ENCODE assay signal across 8 cellular contexts in genomic region chr10:101301111-101301731, GRCh38. TPM values are rescaled to one million over a fixed set of nuclear protein-coding genes. Genes with fewer than 3 reads are reported as not detected.
DNase-seq lines count a peak whose midpoint lies in the region; ATAC-seq and TF ChIP-seq lines count a peak whose summit lies in the region.

No MANE protein-coding gene starts in this region.

- no peaks in the 10 kb centered on the region for H3K9me3 Mint-ChIP-seq in activated CD8-positive, alpha-beta T cell treated with anti-CD3 and anti-CD28 coated beads, Interleukin-2, amount 10 ng/mL, durations not matched to agents 7 days and 5 days (ENCODE audit: insufficient read depth)

- peak; percentile 54 for ATAC-seq in activated CD8-positive, alpha-beta T cell treated with anti-CD3 and anti-CD28 coated beads, Interleukin-2, amount 10 ng/mL, durations not matched to agents 7 days and 5 days
- ATAC-seq in heart left ventricle = peak; percentile 79 to 86 (median 85)
- ATAC-seq in GM21786 (IDR thresholded peaks at IDR 0.05; ENCODE audit: unreplicated experiment) = no peak
- no peak for ATAC-seq in GM19351 (IDR thresholded peaks at IDR 0.05; ENCODE audit: unreplicated experiment)

- H3K27me3 ChIP-seq in heart left ventricle = peaks cover 0 to 24% (median 3%) of the 10 kb centered on the region in 9 donors

- H3K27ac ChIP-seq in 22Rv1 (no peak overlapping the region), heart left ventricle (no peak overlapping the region)

- no peak for TF ChIP-seq POLR2A in heart left ventricle (IDR thresholded peaks at IDR 0.05)

- no peak overlapping the region for H3K27ac Mint-ChIP-seq in activated CD8-positive, alpha-beta T cell treated with anti-CD3 and anti-CD28 coated beads, Interleukin-2, amount 10 ng/mL, durations not matched to agents 7 days and 5 days

- peak; percentile 75 for TF ChIP-seq CTCF in 22Rv1 (IDR thresholded peaks at IDR 0.05)
- peak; percentile 48 for TF ChIP-seq CTCF in GM10248 (IDR thresholded peaks at IDR 0.05; ENCODE audit: control extremely low read depth, extremely low read depth, low read depth, missing control alignments)
- TF ChIP-seq CTCF in heart left ventricle (IDR thresholded peaks at IDR 0.05) = peak; percentile 29 to 59 (median 48)

- H3K36me3 ChIP-seq in heart left ventricle = no peaks in the 10 kb centered on the region

- H3K4me3 ChIP-seq in heart left ventricle = no peak overlapping the region

- H3K27me3 Mint-ChIP-seq in activated CD8-positive, alpha-beta T cell treated with anti-CD3 and anti-CD28 coated beads, Interleukin-2, amount 10 ng/mL, durations not matched to agents 7 days and 5 days (ENCODE audit: low read depth) = peaks cover 20% of the 10 kb centered on the region

- 28 to 43% (median 31%) methylated on average over 2 of the region's 2 CpGs for WGBS in heart left ventricle, 4 donors

- peaks cover 0 to 7% (median 0%) of the 10 kb centered on the region in 12 donors for H3K4me1 ChIP-seq in heart left ventricle

- intact Hi-C loops in heart left ventricle (cut with DNase I) = loop anchor here in 9 of 10 donors (2.0 to 10.0 kb wide), 7 partner anchors 141 to 271 kb away; no protein-coding TSS in a partner anchor

- POLR2A ChIA-PET in GM10248 (lab: Yijun Ruan, JAX) = no interaction called here
- POLR2A ChIA-PET in activated CD8-positive, alpha-beta T cell treated with anti-CD3 and anti-CD28 coated beads, Interleukin-2, amount 10 ng/mL, durations not matched to agents 7 days and 5 days (lab: Charles Lee) = no interaction called here

- CTCF ChIA-PET in GM10248 (lab: Yijun Ruan, JAX) = interaction anchor here (1.1 to 3.5 kb wide), 6 partner anchors 10 to 269 kb away, joined by 3 to 24 read pairs (median 7); no protein-coding TSS in a partner anchor
- CTCF ChIA-PET in activated CD8-positive, alpha-beta T cell treated with anti-CD3 and anti-CD28 coated beads, Interleukin-2, amount 10 ng/mL, durations not matched to agents 7 days and 5 days (lab: Charles Lee) = interaction anchor here (0.6 to 3.5 kb wide), 10 partner anchors 9 to 270 kb away, joined by 3 to 24 read pairs (median 4); no protein-coding TSS in a partner anchor

- H3K9me3 ChIP-seq in heart left ventricle = no peaks in the 10 kb centered on the region

- DNase-seq in GM10248 (ENCODE audit: extremely low spot score) (peak; percentile 48), NCI-H446 (lab: John Stamatoyannopoulos, UW) (peak; percentile 3 to 59), heart left ventricle (peak in 3 of 5 donors; percentile 26 to 41 (median 34))
- DNase-seq in activated CD8-positive, alpha-beta T cell treated with anti-CD3 and anti-CD28 coated beads, Interleukin-2, amount 10 ng/mL, durations not matched to agents 7 days and 5 days = peak; percentile 51
- DNase-seq in stimulated activated CD4-positive, alpha-beta T cell treated with anti-CD3 and anti-CD28 coated beads, TNF-alpha, amount 100 ng/mL, for 48 hours (ENCODE audit: low read depth in 3 of 3) = peak in 2 of 3 donors; percentile 21 to 29

- no peaks in the 10 kb centered on the region for H3K4me1 Mint-ChIP-seq in activated CD8-positive, alpha-beta T cell treated with anti-CD3 and anti-CD28 coated beads, Interleukin-2, amount 10 ng/mL, durations not matched to agents 7 days and 5 days (ENCODE audit: low read depth)

- no peak overlapping the region for H3K4me3 Mint-ChIP-seq in activated CD8-positive, alpha-beta T cell treated with anti-CD3 and anti-CD28 coated beads, Interleukin-2, amount 10 ng/mL, durations not matched to agents 7 days and 5 days

- no peaks in the 10 kb centered on the region for H3K36me3 Mint-ChIP-seq in activated CD8-positive, alpha-beta T cell treated with anti-CD3 and anti-CD28 coated beads, Interleukin-2, amount 10 ng/mL, durations not matched to agents 7 days and 5 days (ENCODE audit: low read depth)

RNA-seq across cellular contexts. Expression of gene BTRC, which starts 52.7 kb away (rescaled TPM):
- total RNA-seq in activated CD8-positive, alpha-beta T cell treated with anti-CD3 and anti-CD28 coated beads, Interleukin-2, amount 10 ng/mL, durations not matched to agents 7 days and 5 days = 10 to 100 TPM; 11.0 to 11.2 TPM
- 10 to 100 TPM; 21.2 to 53.5 (median 35.0) TPM for total RNA-seq in heart left ventricle
- polyA plus RNA-seq in heart left ventricle = 10 to 100 TPM; 10.7 to 18.1 TPM

Comparison
In these comparisons a context has a peak if more than half of its experiments do, and no peak if none do; other contexts are left out.
1. ATAC-seq: peak in activated CD8-positive, alpha-beta T cell treated with anti-CD3 and anti-CD28 coated beads, Interleukin-2, amount 10 ng/mL, durations not matched to agents 7 days and 5 days (single experiment) and heart left ventricle (4 of 4); none in GM21786 (single experiment) and GM19351 (single experiment).
2. Peak in every context shown above with its lines, with median percentiles within 50 percentile points of each other: CTCF ChIP-seq and DNase-seq.